ENCODE assay signal across 32 cellular contexts in genomic region chr17:27588354-27588753, GRCh38.
"Had no signal": no experiment of that assay in that cellular context is flagged by ENCODE, and none has a peak within 500 bp of the region (broad histone marks: within the 10 kb centered on the region; RNA-seq: fewer than 3 reads in every experiment).

No MANE protein-coding gene starts in this region.

- H3K9me3 ChIP-seq: heart left ventricle, left ventricle myocardium inferior, pancreas, prostate gland, spleen, testis, thyroid gland, transverse colon, upper lobe of right lung had no signal

- H3K27me3 Mint-ChIP-seq: naive B cell; stimulated activated naive CD8-positive, alpha-beta T cell treated with anti-CD3 and anti-CD28 coated beads, Interleukin-15, amount 100 ng/mL, for 72 hours had no signal

- H3K9me3 Mint-ChIP-seq: mesothelial cell of epicardium; naive B cell; natural killer cell; nephron progenitor cell; neural progenitor cell; stimulated activated naive CD8-positive, alpha-beta T cell treated with anti-CD3 and anti-CD28 coated beads, Interleukin-15, amount 100 ng/mL, for 72 hours had no signal

- H3K27me3 ChIP-seq: heart left ventricle, neural progenitor cell, pancreas, spleen, testis, thyroid gland, transverse colon, upper lobe of right lung had no signal

- H3K27ac Mint-ChIP-seq: immature natural killer cell, mesothelial cell of epicardium, natural killer cell, nephron progenitor cell, neural progenitor cell had no signal

- H3K27ac ChIP-seq: heart left ventricle, left ventricle myocardium inferior, neural progenitor cell, pancreas, prostate gland, skin epidermis, spleen, testis, thyroid gland, transverse colon, upper lobe of right lung had no signal

- DNase-seq: heart left ventricle; hypothalamus; immature natural killer cell; left ventricle myocardium inferior; mesendoderm; naive B cell; natural killer cell; nephron progenitor cell; pancreas; posterior cingulate gyrus; retina; spleen; stimulated activated CD4-positive, alpha-beta T cell treated with anti-CD3 and anti-CD28 coated beads, Interleukin-2, amount 100 ng/mL, for 48 hours; stimulated activated CD4-positive, alpha-beta T cell treated with anti-CD3 and anti-CD28 coated beads, Interleukin-4, amount 100 ng/mL, for 4 hours; stimulated activated CD8-positive, alpha-beta memory T cell treated with anti-CD3 and anti-CD28 coated beads, Interleukin-4, amount 100 ng/mL, for 48 hours; stimulated activated naive CD4-positive, alpha-beta T cell; stimulated activated naive CD8-positive, alpha-beta T cell treated with anti-CD3 and anti-CD28 coated beads, Interleukin-15, amount 100 ng/mL, for 72 hours; substantia nigra; testis; thyroid gland; transverse colon; upper lobe of right lung had no signal

- H3K4me2 ChIP-seq: neural progenitor cell had no signal

- FAIRE-seq: islet of Langerhans, kidney, pancreas, urothelium cell line had no signal

- H3K9ac ChIP-seq: neural progenitor cell had no signal

- H3K36me3 Mint-ChIP-seq: mesothelial cell of epicardium, natural killer cell, neural progenitor cell had no signal

- H3K4me1 ChIP-seq: heart left ventricle, left ventricle myocardium inferior, neural progenitor cell, pancreas, prostate gland, testis, thyroid gland, transverse colon, upper lobe of right lung had no signal

- H2AFZ ChIP-seq: neural progenitor cell had no signal

- H3K4me3 ChIP-seq: heart left ventricle, left ventricle myocardium inferior, lung, neural progenitor cell, pancreas, prostate gland, skin epidermis, spleen, testis, thyroid gland, transverse colon, upper lobe of right lung had no signal

- H3K4me1 Mint-ChIP-seq: immature natural killer cell; naive B cell; natural killer cell; stimulated activated naive CD8-positive, alpha-beta T cell treated with anti-CD3 and anti-CD28 coated beads, Interleukin-15, amount 100 ng/mL, for 72 hours had no signal

- H3K36me3 ChIP-seq: neural progenitor cell, transverse colon had no signal

- ATAC-seq: heart left ventricle; natural killer cell; pancreas; right cardiac atrium; sciatic nerve; stimulated activated naive CD8-positive, alpha-beta T cell treated with anti-CD3 and anti-CD28 coated beads, Interleukin-15, amount 100 ng/mL, for 72 hours; upper lobe of right lung had no signal

- H3K4me3 Mint-ChIP-seq: immature natural killer cell; mesothelial cell of epicardium; natural killer cell; nephron progenitor cell; neural progenitor cell; stimulated activated naive CD8-positive, alpha-beta T cell treated with anti-CD3 and anti-CD28 coated beads, Interleukin-15, amount 100 ng/mL, for 72 hours had no signal
